In genomic region chr5:165526357-165526756, GRCh38 we compare ENCODE assay signal across 39 cellular contexts.
"Had no signal": no experiment of that assay in that cellular context is flagged by ENCODE, and none has a peak within 500 bp of the region (broad histone marks: within the 10 kb centered on the region; RNA-seq: fewer than 3 reads in every experiment).

No MANE protein-coding gene starts in this region.

- H3K27me3 ChIP-seq: adrenal gland, ascending aorta, body of pancreas, brain microvascular endothelial cell, breast epithelium, cardiac muscle cell had no signal

- ATAC-seq: activated naive CD4-positive, alpha-beta T cell treated with anti-CD3 and anti-CD28 coated beads, Interleukin-2, amount 50 U/mL, for 72 hours; activated naive CD8-positive, alpha-beta T cell treated with anti-CD3 and anti-CD28 coated beads, Interleukin-2, amount 50 U/mL, for 24 hours; activated T-cell treated with anti-CD3 and anti-CD28 coated beads, Interleukin-2, amount 50 U/mL, for 4 hours; activated T-cell treated with anti-CD3 and anti-CD28 coated beads, Interleukin-2, amount 50 U/mL, for 72 hours; activated T-helper 17 cell treated with anti-CD3 and anti-CD28 coated beads, Interleukin-2, amount 50 U/mL, for 72 hours; body of pancreas had no signal

- DNase-seq: activated effector memory CD4-positive, alpha-beta T cell treated with anti-CD3 and anti-CD28 coated beads, Interleukin-2, amount 50 U/mL, for 16 hours; activated effector memory CD4-positive, alpha-beta T cell treated with Interleukin-2 at 50 U/mL for 16 hours; activated gamma-delta T cell; activated gamma-delta T cell treated with Interleukin-2 at 50 U/mL for 16 hours; activated naive CD4-positive, alpha-beta T cell; activated naive CD4-positive, alpha-beta T cell treated with anti-CD3 and anti-CD28 coated beads for 36 hours; activated naive CD4-positive, alpha-beta T cell treated with anti-CD3 and anti-CD28 coated beads, Interleukin-2, amount 10 ng/mL, durations not matched to agents 7 days and 5 days; activated naive CD4-positive, alpha-beta T cell treated with anti-CD3 and anti-CD28 coated beads, Interleukin-2, amount 50 U/mL, for 16 hours; activated naive CD4-positive, alpha-beta T cell treated with Interleukin-2 at 50 U/mL for 16 hours; activated naive CD8-positive, alpha-beta T cell treated with anti-CD3 and anti-CD28 coated beads for 36 hours; activated naive CD8-positive, alpha-beta T cell treated with anti-CD3 and anti-CD28 coated beads, Interleukin-2, amount 10 ng/mL, durations not matched to agents 7 days and 5 days; activated naive CD8-positive, alpha-beta T cell treated with anti-CD3 and anti-CD28 coated beads, Interleukin-2, amount 50 U/mL, for 24 hours; activated T-cell treated with anti-CD3 and anti-CD28 coated beads, Interleukin-2, amount 50 U/mL, for 1 hour; activated T-cell treated with anti-CD3 and anti-CD28 coated beads, Interleukin-2, amount 50 U/mL, for 24 hours; activated T-cell treated with anti-CD3 and anti-CD28 coated beads, Interleukin-2, amount 50 U/mL, for 4 hours; activated T-cell treated with anti-CD3 and anti-CD28 coated beads, Interleukin-2, amount 50 U/mL, for 48 hours; activated T-cell treated with anti-CD3 and anti-CD28 coated beads, Interleukin-2, amount 50 U/mL, for 72 hours; adrenal gland; amniotic stem cell; amygdala; anterior cingulate cortex; aorta; body of pancreas; brain microvascular endothelial cell; caudate nucleus; central memory CD4-positive, alpha-beta T cell; cerebellar nuclear complex had no signal

- H3K27me3 Mint-ChIP-seq: activated naive CD4-positive, alpha-beta T cell treated with anti-CD3 and anti-CD28 coated beads, Interleukin-2, amount 10 ng/mL, durations not matched to agents 7 days and 5 days; activated naive CD4-positive, alpha-beta T cell treated with anti-CD3 and anti-CD28 coated beads, Interleukin-2, amount 50 U/mL, for 24 hours; activated naive CD8-positive, alpha-beta T cell; activated naive CD8-positive, alpha-beta T cell treated with anti-CD3 and anti-CD28 coated beads for 36 hours; activated naive CD8-positive, alpha-beta T cell treated with anti-CD3 and anti-CD28 coated beads, Interleukin-2, amount 10 ng/mL, durations not matched to agents 7 days and 5 days; activated naive CD8-positive, alpha-beta T cell treated with anti-CD3 and anti-CD28 coated beads, Interleukin-2, amount 50 U/mL, for 24 hours; activated T-cell treated with anti-CD3 and anti-CD28 coated beads, Interleukin-2, amount 50 U/mL, for 24 hours; activated T-helper 17 cell treated with anti-CD3 and anti-CD28 coated beads, Interleukin-2, amount 50 U/mL, for 72 hours; central memory CD8-positive, alpha-beta T cell had no signal

- H3K4me1 ChIP-seq: adrenal gland, ascending aorta, body of pancreas, breast epithelium had no signal

- H3K36me3 Mint-ChIP-seq: activated naive CD4-positive, alpha-beta T cell treated with anti-CD3 and anti-CD28 coated beads, Interleukin-2, amount 10 ng/mL, durations not matched to agents 7 days and 5 days; activated naive CD4-positive, alpha-beta T cell treated with anti-CD3 and anti-CD28 coated beads, Interleukin-2, amount 50 U/mL, for 24 hours; activated naive CD4-positive, alpha-beta T cell treated with anti-CD3 and anti-CD28 coated beads, Interleukin-2, amount 50 U/mL, for 72 hours; activated naive CD8-positive, alpha-beta T cell; activated naive CD8-positive, alpha-beta T cell treated with anti-CD3 and anti-CD28 coated beads for 36 hours; activated naive CD8-positive, alpha-beta T cell treated with anti-CD3 and anti-CD28 coated beads, Interleukin-2, amount 10 ng/mL, durations not matched to agents 7 days and 5 days; brain had no signal

- H3K27ac ChIP-seq: adrenal gland, ascending aorta, body of pancreas, brain microvascular endothelial cell, breast epithelium, cardiac muscle cell had no signal

- H3K36me3 ChIP-seq: adrenal gland, ascending aorta, brain microvascular endothelial cell, breast epithelium, cardiac muscle cell had no signal

- FAIRE-seq: bronchial epithelial cell had no signal

- H3K27ac Mint-ChIP-seq: activated naive CD4-positive, alpha-beta T cell treated with anti-CD3 and anti-CD28 coated beads for 36 hours; activated naive CD4-positive, alpha-beta T cell treated with anti-CD3 and anti-CD28 coated beads, Interleukin-2, amount 10 ng/mL, durations not matched to agents 7 days and 5 days; activated naive CD4-positive, alpha-beta T cell treated with anti-CD3 and anti-CD28 coated beads, Interleukin-2, amount 50 U/mL, for 24 hours; activated naive CD4-positive, alpha-beta T cell treated with anti-CD3 and anti-CD28 coated beads, Interleukin-2, amount 50 U/mL, for 72 hours; activated naive CD8-positive, alpha-beta T cell; activated naive CD8-positive, alpha-beta T cell treated with anti-CD3 and anti-CD28 coated beads for 36 hours; activated naive CD8-positive, alpha-beta T cell treated with anti-CD3 and anti-CD28 coated beads, Interleukin-2, amount 10 ng/mL, durations not matched to agents 7 days and 5 days; activated naive CD8-positive, alpha-beta T cell treated with anti-CD3 and anti-CD28 coated beads, Interleukin-2, amount 50 U/mL, for 24 hours; activated T-cell treated with anti-CD3 and anti-CD28 coated beads, Interleukin-2, amount 50 U/mL, for 24 hours; activated T-cell treated with anti-CD3 and anti-CD28 coated beads, Interleukin-2, amount 50 U/mL, for 72 hours; activated T-helper 1 cell treated with anti-CD3 and anti-CD28 coated beads, Interleukin-12 subunit alpha, Interleukin-12 subunit beta, Interleukin-2, Interleukin-4 antibody, amounts not matched to agents 30 ng/mL and 10 ng/mL and 1 ng/mL, durations not matched to agents 14 hours and 24 hours and 36 hours; activated T-helper 17 cell treated with anti-CD3 and anti-CD28 coated beads, Interleukin-2, amount 50 U/mL, for 72 hours; activated T-helper 2 cell treated with anti-CD3 and anti-CD28 coated beads, Interferon-gamma antibody, Interleukin-2, Interleukin-4, amounts not matched to agents 10 μg/mL and 5 μg/mL and 100 μg/mL, durations not matched to agents 14 hours and 24 hours and 36 hours; brain had no signal

- H3K4me3 Mint-ChIP-seq: activated naive CD4-positive, alpha-beta T cell treated with anti-CD3 and anti-CD28 coated beads for 36 hours; activated naive CD4-positive, alpha-beta T cell treated with anti-CD3 and anti-CD28 coated beads, Interleukin-2, amount 10 ng/mL, durations not matched to agents 7 days and 5 days; activated naive CD4-positive, alpha-beta T cell treated with anti-CD3 and anti-CD28 coated beads, Interleukin-2, amount 50 U/mL, for 24 hours; activated naive CD8-positive, alpha-beta T cell; activated naive CD8-positive, alpha-beta T cell treated with anti-CD3 and anti-CD28 coated beads for 36 hours; activated naive CD8-positive, alpha-beta T cell treated with anti-CD3 and anti-CD28 coated beads, Interleukin-2, amount 10 ng/mL, durations not matched to agents 7 days and 5 days; activated naive CD8-positive, alpha-beta T cell treated with anti-CD3 and anti-CD28 coated beads, Interleukin-2, amount 50 U/mL, for 24 hours; activated T-cell treated with anti-CD3 and anti-CD28 coated beads, Interleukin-2, amount 50 U/mL, for 24 hours; activated T-cell treated with anti-CD3 and anti-CD28 coated beads, Interleukin-2, amount 50 U/mL, for 4 hours; activated T-cell treated with anti-CD3 and anti-CD28 coated beads, Interleukin-2, amount 50 U/mL, for 72 hours; activated T-helper 1 cell treated with anti-CD3 and anti-CD28 coated beads, Interleukin-12 subunit alpha, Interleukin-12 subunit beta, Interleukin-2, Interleukin-4 antibody, amounts not matched to agents 30 ng/mL and 10 ng/mL and 1 ng/mL, durations not matched to agents 14 hours and 24 hours and 36 hours; activated T-helper 17 cell treated with anti-CD3 and anti-CD28 coated beads, Interleukin-2, amount 50 U/mL, for 72 hours; brain; central memory CD8-positive, alpha-beta T cell had no signal

- H3K4me1 Mint-ChIP-seq: activated naive CD4-positive, alpha-beta T cell treated with anti-CD3 and anti-CD28 coated beads, Interleukin-2, amount 10 ng/mL, durations not matched to agents 7 days and 5 days; activated naive CD4-positive, alpha-beta T cell treated with anti-CD3 and anti-CD28 coated beads, Interleukin-2, amount 50 U/mL, for 24 hours; activated naive CD8-positive, alpha-beta T cell treated with anti-CD3 and anti-CD28 coated beads for 36 hours; activated naive CD8-positive, alpha-beta T cell treated with anti-CD3 and anti-CD28 coated beads, Interleukin-2, amount 10 ng/mL, durations not matched to agents 7 days and 5 days; activated naive CD8-positive, alpha-beta T cell treated with anti-CD3 and anti-CD28 coated beads, Interleukin-2, amount 50 U/mL, for 24 hours; activated T-helper 17 cell treated with anti-CD3 and anti-CD28 coated beads, Interleukin-2, amount 50 U/mL, for 72 hours; central memory CD8-positive, alpha-beta T cell had no signal

- H3K4me3 ChIP-seq: adrenal gland, ascending aorta, body of pancreas, breast epithelium, cardiac muscle cell had no signal

- H3K9me3 ChIP-seq: adrenal gland, ascending aorta had no signal
